Comparison of ENCODE assay signal across 31 cellular contexts in genomic region chr14:72970824-72971434, GRCh38.
"Had no signal": no experiment of that assay in that cellular context is flagged by ENCODE, and none has a peak within 500 bp of the region (broad histone marks: within the 10 kb centered on the region; RNA-seq: fewer than 3 reads in every experiment).

No MANE protein-coding gene starts in this region.

- H3K4me1 ChIP-seq: ascending aorta, breast epithelium, colonic mucosa, heart left ventricle had no signal

- DNase-seq: activated CD4-positive, alpha-beta memory T cell treated with anti-CD3 and anti-CD28 coated beads for 36 hours; activated CD4-positive, alpha-beta T cell treated with anti-CD3 and anti-CD28 coated beads for 36 hours; activated CD4-positive, alpha-beta T cell treated with anti-CD3 and anti-CD28 coated beads, Interleukin-2, amount 10 ng/mL, durations not matched to agents 24 days and 14 days; activated CD4-positive, CD25-positive, alpha-beta regulatory T cell; activated CD4-positive, CD25-positive, alpha-beta regulatory T cell treated with anti-CD3 and anti-CD28 coated beads, Interleukin-2, amount 50 U/mL, for 72 hours; activated CD8-positive, alpha-beta memory T cell treated with anti-CD3 and anti-CD28 coated beads, Interleukin-2, amount 10 ng/mL, durations not matched to agents 7 days and 5 days; activated CD8-positive, alpha-beta memory T cell treated with anti-CD3 and anti-CD28 coated beads, Interleukin-2, amount 50 U/mL, for 4 hours; activated CD8-positive, alpha-beta T cell treated with anti-CD3 and anti-CD28 coated beads, Interleukin-2, amount 10 ng/mL, durations not matched to agents 7 days and 5 days; activated gamma-delta T cell; activated naive CD4-positive, alpha-beta T cell; activated naive CD4-positive, alpha-beta T cell treated with anti-CD3 and anti-CD28 coated beads, Interleukin-2, amount 10 ng/mL, durations not matched to agents 7 days and 5 days; activated naive CD8-positive, alpha-beta T cell treated with anti-CD3 and anti-CD28 coated beads, Interleukin-2, amount 10 ng/mL, durations not matched to agents 7 days and 5 days; activated T-cell treated with anti-CD3 and anti-CD28 coated beads, Interleukin-2, amount 50 U/mL, for 1 hour; activated T-cell treated with anti-CD3 and anti-CD28 coated beads, Interleukin-2, amount 50 U/mL, for 72 hours; central memory CD4-positive, alpha-beta T cell; cerebellar nuclear complex; colonic mucosa; effector CD8-positive, alpha-beta T cell; foreskin fibroblast; glutamatergic neuron; T-helper 2 cell had no signal

- H3K27me3 Mint-ChIP-seq: activated CD4-positive, alpha-beta memory T cell treated with anti-CD3 and anti-CD28 coated beads for 36 hours; activated CD4-positive, alpha-beta T cell treated with anti-CD3 and anti-CD28 coated beads for 36 hours; activated CD4-positive, alpha-beta T cell treated with anti-CD3 and anti-CD28 coated beads, Interleukin-2, amount 10 ng/mL, durations not matched to agents 24 days and 14 days; activated CD8-positive, alpha-beta memory T cell treated with anti-CD3 and anti-CD28 coated beads, Interleukin-2, amount 10 ng/mL, durations not matched to agents 7 days and 5 days; activated naive CD4-positive, alpha-beta T cell treated with anti-CD3 and anti-CD28 coated beads, Interleukin-2, amount 10 ng/mL, durations not matched to agents 7 days and 5 days; activated naive CD8-positive, alpha-beta T cell treated with anti-CD3 and anti-CD28 coated beads, Interleukin-2, amount 10 ng/mL, durations not matched to agents 7 days and 5 days; brain had no signal

- H3K4me3 Mint-ChIP-seq: activated CD4-positive, alpha-beta memory T cell treated with anti-CD3 and anti-CD28 coated beads for 36 hours; activated CD4-positive, alpha-beta T cell treated with anti-CD3 and anti-CD28 coated beads for 36 hours; activated CD4-positive, alpha-beta T cell treated with anti-CD3 and anti-CD28 coated beads, Interleukin-2, amount 10 ng/mL, durations not matched to agents 24 days and 14 days; activated CD8-positive, alpha-beta memory T cell treated with anti-CD3 and anti-CD28 coated beads, Interleukin-2, amount 10 ng/mL, durations not matched to agents 7 days and 5 days; activated CD8-positive, alpha-beta T cell treated with anti-CD3 and anti-CD28 coated beads, Interleukin-2, amount 10 ng/mL, durations not matched to agents 7 days and 5 days; activated naive CD4-positive, alpha-beta T cell treated with anti-CD3 and anti-CD28 coated beads, Interleukin-2, amount 10 ng/mL, durations not matched to agents 7 days and 5 days; activated naive CD8-positive, alpha-beta T cell treated with anti-CD3 and anti-CD28 coated beads, Interleukin-2, amount 10 ng/mL, durations not matched to agents 7 days and 5 days; activated T-cell treated with anti-CD3 and anti-CD28 coated beads, Interleukin-2, amount 50 U/mL, for 72 hours; brain had no signal

- H3K9me3 ChIP-seq: ascending aorta, breast epithelium, colonic mucosa, heart left ventricle had no signal

- H3K4me3 ChIP-seq: ascending aorta, breast epithelium, cardiac muscle cell, colonic mucosa, heart left ventricle had no signal

- ATAC-seq: activated CD4-positive, alpha-beta T cell treated with anti-CD3 and anti-CD28 coated beads for 36 hours; activated CD8-positive, alpha-beta memory T cell treated with anti-CD3 and anti-CD28 coated beads, Interleukin-2, amount 10 ng/mL, durations not matched to agents 7 days and 5 days; activated CD8-positive, alpha-beta T cell treated with anti-CD3 and anti-CD28 coated beads, Interleukin-2, amount 10 ng/mL, durations not matched to agents 7 days and 5 days; activated naive CD4-positive, alpha-beta T cell treated with anti-CD3 and anti-CD28 coated beads, Interleukin-2, amount 50 U/mL, for 72 hours; activated T-cell treated with anti-CD3 and anti-CD28 coated beads, Interleukin-2, amount 50 U/mL, for 72 hours had no signal

- H3K4me1 Mint-ChIP-seq: activated CD4-positive, alpha-beta T cell treated with anti-CD3 and anti-CD28 coated beads for 36 hours; activated CD4-positive, alpha-beta T cell treated with anti-CD3 and anti-CD28 coated beads, Interleukin-2, amount 10 ng/mL, durations not matched to agents 24 days and 14 days; activated CD8-positive, alpha-beta memory T cell treated with anti-CD3 and anti-CD28 coated beads, Interleukin-2, amount 10 ng/mL, durations not matched to agents 7 days and 5 days; activated naive CD4-positive, alpha-beta T cell treated with anti-CD3 and anti-CD28 coated beads, Interleukin-2, amount 10 ng/mL, durations not matched to agents 7 days and 5 days; activated naive CD8-positive, alpha-beta T cell treated with anti-CD3 and anti-CD28 coated beads, Interleukin-2, amount 10 ng/mL, durations not matched to agents 7 days and 5 days; brain had no signal

- H3K36me3 Mint-ChIP-seq: activated naive CD4-positive, alpha-beta T cell treated with anti-CD3 and anti-CD28 coated beads, Interleukin-2, amount 50 U/mL, for 72 hours had no signal

- H3K27ac ChIP-seq: ascending aorta, breast epithelium, cardiac muscle cell, colonic mucosa, epithelial cell of prostate, heart left ventricle had no signal

- H3K27ac Mint-ChIP-seq: activated CD4-positive, alpha-beta memory T cell treated with anti-CD3 and anti-CD28 coated beads for 36 hours; activated CD4-positive, alpha-beta T cell treated with anti-CD3 and anti-CD28 coated beads for 36 hours; activated CD4-positive, alpha-beta T cell treated with anti-CD3 and anti-CD28 coated beads, Interleukin-2, amount 10 ng/mL, durations not matched to agents 24 days and 14 days; activated CD8-positive, alpha-beta memory T cell treated with anti-CD3 and anti-CD28 coated beads, Interleukin-2, amount 10 ng/mL, durations not matched to agents 7 days and 5 days; activated CD8-positive, alpha-beta T cell treated with anti-CD3 and anti-CD28 coated beads, Interleukin-2, amount 10 ng/mL, durations not matched to agents 7 days and 5 days; activated naive CD4-positive, alpha-beta T cell treated with anti-CD3 and anti-CD28 coated beads, Interleukin-2, amount 10 ng/mL, durations not matched to agents 7 days and 5 days; activated naive CD8-positive, alpha-beta T cell treated with anti-CD3 and anti-CD28 coated beads, Interleukin-2, amount 10 ng/mL, durations not matched to agents 7 days and 5 days; activated T-cell treated with anti-CD3 and anti-CD28 coated beads, Interleukin-2, amount 50 U/mL, for 72 hours; brain had no signal

- FAIRE-seq: endometrium, endothelial cell of umbilical vein, frontal cortex had no signal

- H3K9me3 Mint-ChIP-seq: activated CD4-positive, alpha-beta memory T cell treated with anti-CD3 and anti-CD28 coated beads for 36 hours; activated CD4-positive, alpha-beta T cell treated with anti-CD3 and anti-CD28 coated beads, Interleukin-2, amount 10 ng/mL, durations not matched to agents 24 days and 14 days; activated naive CD4-positive, alpha-beta T cell treated with anti-CD3 and anti-CD28 coated beads, Interleukin-2, amount 10 ng/mL, durations not matched to agents 7 days and 5 days; activated naive CD4-positive, alpha-beta T cell treated with anti-CD3 and anti-CD28 coated beads, Interleukin-2, amount 50 U/mL, for 72 hours; activated naive CD8-positive, alpha-beta T cell treated with anti-CD3 and anti-CD28 coated beads, Interleukin-2, amount 10 ng/mL, durations not matched to agents 7 days and 5 days; activated T-cell treated with anti-CD3 and anti-CD28 coated beads, Interleukin-2, amount 50 U/mL, for 72 hours; brain had no signal

- H3K27me3 ChIP-seq: ascending aorta, breast epithelium, cardiac muscle cell, colonic mucosa, heart left ventricle had no signal
